ENCODE assay signal across 8 cellular contexts in the genomic region with DNA sequence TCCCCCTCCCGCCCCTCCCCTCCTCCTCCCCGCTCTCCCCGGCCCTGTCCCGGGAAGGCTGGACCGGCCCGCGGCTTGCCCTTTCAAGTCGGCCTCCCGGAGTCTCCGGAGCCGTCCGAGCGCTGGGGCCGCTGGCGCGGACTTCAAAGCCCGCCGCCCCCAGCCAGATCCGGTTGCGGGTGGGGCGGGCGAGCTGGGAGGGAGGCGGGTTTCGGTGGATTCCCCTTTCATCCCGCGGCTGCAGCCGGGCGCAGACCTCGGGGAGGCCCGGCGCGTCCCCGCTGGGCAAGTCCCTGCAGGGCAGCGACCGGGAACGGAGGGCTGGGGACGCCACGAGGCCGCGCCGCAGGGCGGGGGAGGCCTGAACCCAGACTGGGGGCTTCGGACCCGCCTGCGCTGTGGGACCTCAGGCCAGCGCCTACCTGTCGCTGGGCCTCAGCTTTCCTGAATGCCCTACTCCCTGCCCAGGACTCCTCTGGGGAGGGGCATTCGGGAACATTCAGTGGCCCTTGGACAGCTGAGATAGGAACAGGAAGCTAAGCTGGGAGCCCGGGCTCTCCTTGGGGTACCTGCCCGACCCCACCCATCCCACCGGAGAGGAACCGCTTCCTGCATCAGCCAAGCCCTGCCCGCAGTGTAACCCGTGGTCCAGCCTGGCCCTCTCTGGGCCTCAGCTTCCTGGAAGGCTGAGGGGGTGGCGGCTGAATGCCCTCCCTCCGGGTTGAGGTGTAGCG. TPM values are rescaled to one million over a fixed set of nuclear protein-coding genes. Genes with fewer than 3 reads are reported as not detected.
DNase-seq lines count a peak whose midpoint lies in the region; ATAC-seq lines count a peak whose summit lies in the region.

No MANE protein-coding gene starts in this region.

- H3K9ac ChIP-seq in iPS-20b (ENCODE audit: low read depth, low read length), result peak overlapping the region; percentile 46; the same call in 1 of the 2 replicates

- H3K4me3 ChIP-seq in iPS-20b (ENCODE audit: low read length) (peak overlapping the region; percentile 70), skin epidermis (peak overlapping the region; percentile 17 to 38 (median 31))

- intact Hi-C loops in Right ventricle myocardium inferior (cut with DNase I), result no loop called here
- intact Hi-C loops in cardiac septum (cut with DNase I), result no loop called here

- H3K36me3 ChIP-seq in iPS-20b (ENCODE audit: insufficient read depth, low read depth, low read length), result no peaks in the 10 kb centered on the region

- DNase-seq in Right ventricle myocardium inferior (ENCODE audit: missing footprints) (peak; percentile 88), cardiac septum (ENCODE audit: low spot score) (no peak), amniotic stem cell (lab: John Stamatoyannopoulos, UW) (peak; percentile 26), NCI-H748 treated with DMSO at 0.1 percent for 48 hours (lab: John Stamatoyannopoulos, UW) (no peak)

- no peak overlapping the region for H3K27ac ChIP-seq in iPS-20b (ENCODE audit: low read length)
- H3K27ac ChIP-seq in skin epidermis, result peak overlapping the region in 20 of 21 experiments; percentile 41 to 90 (median 78)

- no peaks in the 10 kb centered on the region for H3K9me3 ChIP-seq in iPS-20b (ENCODE audit: insufficient read depth, low read depth, low read length)

- H3K4me1 ChIP-seq in iPS-20b (ENCODE audit: insufficient read depth, low read length), result peaks cover 10% of the 10 kb centered on the region; the same call in 1 of the 2 replicates

- peak; percentile 57 for ATAC-seq in Right ventricle myocardium inferior
- no peak for ATAC-seq in HG03354 (IDR thresholded peaks at IDR 0.05; ENCODE audit: poor library complexity, severe bottlenecking, unreplicated experiment)
- ATAC-seq in HG02840 (IDR thresholded peaks at IDR 0.05; ENCODE audit: low FRiP score, unreplicated experiment), result no peak

- peaks cover 43% of the 10 kb centered on the region for H3K27me3 ChIP-seq in iPS-20b (ENCODE audit: insufficient read depth, low read length)

RNA-seq across cellular contexts. Expression of a gene that starts 23.4 kb away (rescaled TPM):
- not detected for total RNA-seq in Right ventricle myocardium inferior
- 0.22 TPM for total RNA-seq in cardiac septum

RNA-seq across cellular contexts. Expression of a gene that starts 28.4 kb away (rescaled TPM):
- total RNA-seq in Right ventricle myocardium inferior (72.1 TPM), cardiac septum (49.5 TPM)

RNA-seq across cellular contexts. Expression of a gene that starts 44.4 kb away (rescaled TPM):
- total RNA-seq in Right ventricle myocardium inferior, result 9.3 TPM
- total RNA-seq in cardiac septum, result 10.2 TPM

Comparison
In these comparisons a context has a peak if more than half of its experiments do, and no peak if none do; other contexts are left out.
1. DNase-seq: peak in Right ventricle myocardium inferior (single experiment) and amniotic stem cell (single experiment); none in cardiac septum (single experiment) and NCI-H748 treated with DMSO at 0.1 percent for 48 hours (single experiment).